ENCODE assay signal across 18 cellular contexts in genomic region chr5:145450286-145450969, GRCh38.
"Had no signal": no experiment of that assay in that cellular context is flagged by ENCODE, and none has a peak within 500 bp of the region (broad histone marks: within the 10 kb centered on the region; RNA-seq: fewer than 3 reads in every experiment).

No MANE protein-coding gene starts in this region.

- H3K4me3 Mint-ChIP-seq: activated B cell treated with CpG ODN at 0.5 μM for 24 hours; activated CD4-positive, alpha-beta memory T cell treated with anti-CD3 and anti-CD28 coated beads for 36 hours; neural crest cell; stimulated activated effector memory CD8-positive, alpha-beta T cell treated with anti-CD3 and anti-CD28 coated beads, Interleukin-12 subunit alpha, Interleukin-12 subunit beta, amount 100 ng/mL, for 72 hours had no signal

- H3K4me3 ChIP-seq: breast epithelium, prostate gland, skin epidermis, upper lobe of right lung had no signal

- H3K27me3 Mint-ChIP-seq: activated B cell treated with CpG ODN at 0.5 μM for 24 hours; activated CD4-positive, alpha-beta memory T cell treated with anti-CD3 and anti-CD28 coated beads for 36 hours had no signal

- H3K27ac ChIP-seq: breast epithelium, prostate gland, skin epidermis, upper lobe of right lung had no signal

- ATAC-seq: left ventricle myocardium superior; right cardiac atrium; stimulated activated effector memory CD8-positive, alpha-beta T cell treated with anti-CD3 and anti-CD28 coated beads, Interleukin-12 subunit alpha, Interleukin-12 subunit beta, amount 100 ng/mL, for 72 hours; upper lobe of right lung had no signal

- DNase-seq: activated B cell treated with CpG ODN at 0.5 μM for 24 hours; activated CD4-positive, alpha-beta memory T cell treated with anti-CD3 and anti-CD28 coated beads for 36 hours; activated CD4-positive, alpha-beta T cell treated with anti-CD3 and anti-CD28 coated beads for 4 hours; activated naive CD4-positive, alpha-beta T cell treated with Interleukin-2 at 50 U/mL for 16 hours; activated T-cell treated with anti-CD3 and anti-CD28 coated beads for 4 hours; cerebellar nuclear complex; effector memory CD4-positive, alpha-beta T cell; foreskin melanocyte; kidney glomerular epithelial cell; left ventricle myocardium superior; right cardiac atrium; stimulated activated CD4-positive, alpha-beta T cell treated with anti-CD3 and anti-CD28 coated beads, Interleukin-4, amount 100 ng/mL, for 1 hour; upper lobe of right lung had no signal

- H3K4me1 Mint-ChIP-seq: activated B cell treated with CpG ODN at 0.5 μM for 24 hours; neural crest cell; stimulated activated effector memory CD8-positive, alpha-beta T cell treated with anti-CD3 and anti-CD28 coated beads, Interleukin-12 subunit alpha, Interleukin-12 subunit beta, amount 100 ng/mL, for 72 hours had no signal

- H3K36me3 Mint-ChIP-seq: activated CD4-positive, alpha-beta memory T cell treated with anti-CD3 and anti-CD28 coated beads for 36 hours; stimulated activated effector memory CD8-positive, alpha-beta T cell treated with anti-CD3 and anti-CD28 coated beads, Interleukin-12 subunit alpha, Interleukin-12 subunit beta, amount 100 ng/mL, for 72 hours had no signal

- H3K36me3 ChIP-seq: breast epithelium, prostate gland, upper lobe of right lung had no signal

- H3K4me1 ChIP-seq: breast epithelium, prostate gland, upper lobe of right lung had no signal

- H3K9me3 ChIP-seq: prostate gland, upper lobe of right lung had no signal

- H3K27me3 ChIP-seq: breast epithelium, upper lobe of right lung had no signal

- H3K27ac Mint-ChIP-seq: activated B cell treated with CpG ODN at 0.5 μM for 24 hours; activated CD4-positive, alpha-beta memory T cell treated with anti-CD3 and anti-CD28 coated beads for 36 hours; stimulated activated effector memory CD8-positive, alpha-beta T cell treated with anti-CD3 and anti-CD28 coated beads, Interleukin-12 subunit alpha, Interleukin-12 subunit beta, amount 100 ng/mL, for 72 hours had no signal
